In the genomic region with DNA sequence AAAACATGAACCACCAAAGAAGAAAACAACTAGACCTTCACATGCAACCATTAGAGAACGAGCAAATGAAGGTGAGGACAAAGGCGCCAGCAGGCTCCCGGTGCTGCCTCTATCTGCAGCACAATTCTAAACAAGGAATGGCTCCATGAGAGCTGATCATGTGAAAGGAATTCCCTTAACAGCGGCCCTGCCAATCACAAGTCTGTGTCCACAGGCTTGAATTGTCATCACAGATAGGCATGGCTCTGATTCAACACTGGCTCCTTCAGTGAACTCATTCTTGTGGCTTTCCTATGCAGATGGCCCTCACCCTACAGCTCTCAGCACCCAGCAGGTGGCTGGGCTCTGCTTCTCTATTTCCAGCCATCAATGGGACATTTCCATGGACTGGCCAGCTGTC, we compare ENCODE assay signal across 9 cellular contexts. TPM values are rescaled to one million over a fixed set of nuclear protein-coding genes. Genes with fewer than 3 reads are reported as not detected.
A peak's percentile ranks its signal among the peaks of the same experiment; 100 is the strongest.
DNase-seq lines count a peak whose midpoint lies in the region; ATAC-seq and TF ChIP-seq lines count a peak whose summit lies in the region.
"Had no signal": no experiment of that assay in that cellular context is flagged by ENCODE, and none has a peak within 500 bp of the region (broad histone marks: within the 10 kb centered on the region; RNA-seq: fewer than 3 reads in every experiment).

No MANE protein-coding gene starts in this region.

- no peaks in the 10 kb centered on the region for H3K27me3 ChIP-seq in HCT116 (ENCODE audit: insufficient read depth, low read length)
- no peaks in the 10 kb centered on the region for H3K27me3 ChIP-seq in gastrocnemius medialis

- H3K4me3 ChIP-seq in HCT116 (replicated peaks in 1 of 2; ENCODE audit: low read depth in 1 of 2, low read length in 2 of 2) (no peak overlapping the region), gastrocnemius medialis (no peak overlapping the region)

- no peak overlapping the region for H3K9ac ChIP-seq in HCT116 (ENCODE audit: low read length)

- TF ChIP-seq POLR2A in HCT116 (IDR thresholded peaks at IDR 0.05; ENCODE audit: borderline replicate concordance, extremely low read depth, insufficient read depth, insufficient read length): no peak
- no peak for TF ChIP-seq POLR2A in gastrocnemius medialis (IDR thresholded peaks at IDR 0.05)

- H3K36me3 ChIP-seq in HCT116 (ENCODE audit: control insufficient read depth in 1 of 2, insufficient read depth in 2 of 2, low read length in 2 of 2) (peaks cover 0 to under 1% of the 10 kb centered on the region in 2 experiments; a peak in 2 of 4 replicates), gastrocnemius medialis (no peaks in the 10 kb centered on the region)

- POLR2A ChIA-PET in HCT116 (lab: Charles Lee): no interaction called here

- no peaks in the 10 kb centered on the region for H3K79me2 ChIP-seq in HCT116 (ENCODE audit: insufficient read depth, low read length)

- BruUV-seq in HCT116 (replicated peaks; lab: Mats Ljungman, UMichigan): no TSS peak

- intact Hi-C loops in HCT116 (cut with micrococcal nuclease) (no loop called here), gastrocnemius medialis (cut with DNase I; ENCODE audit: low total_unique reads) (no loop called here)

- in situ Hi-C loops in gastrocnemius medialis (cut with MboI; ENCODE audit: low sequenced_read_pairs in 4 of 4): no loop called here

- H3K9me3 ChIP-seq in HCT116 (ENCODE audit: control insufficient read depth in 1 of 2, insufficient read depth in 1 of 2, low read depth in 1 of 2, low read length in 2 of 2) (no peaks in the 10 kb centered on the region), gastrocnemius medialis (no peaks in the 10 kb centered on the region)

- no peak for TF ChIP-seq CTCF in HCT116 (IDR thresholded peaks at IDR 0.05 in 2 of 3, conservative IDR thresholded peaks at IDR 0.05 in 1 of 3; ENCODE audit: borderline replicate concordance in 1 of 3, insufficient read depth in 1 of 3, low read depth in 2 of 3, low read length in 2 of 3)
- TF ChIP-seq CTCF in gastrocnemius medialis (IDR thresholded peaks at IDR 0.05 in 4 of 5, conservative IDR thresholded peaks at IDR 0.05 in 1 of 5): no peak

- no peaks in the 10 kb centered on the region for H3K36me3 Mint-ChIP-seq in activated naive CD4-positive, alpha-beta T cell treated with anti-CD3 and anti-CD28 coated beads, Interleukin-2, amount 50 U/mL, for 72 hours

- DNase-seq in HCT116 (ENCODE audit: low read depth, low spot score) (no peak), SHP77 (lab: John Stamatoyannopoulos, UW) (peak; percentile 73 to 77), foreskin melanocyte (peak; percentile 24), gastrocnemius medialis (no peak), DMS79 treated with DMSO at 0.1 percent for 48 hours (lab: John Stamatoyannopoulos, UW) (no peak), SKM-1 (lab: John Stamatoyannopoulos, UW; ENCODE audit: unreplicated experiment) (no peak), NCI-H774 (lab: John Stamatoyannopoulos, UW) (no peak)
- DNase-seq in activated naive CD4-positive, alpha-beta T cell treated with anti-CD3 and anti-CD28 coated beads, Interleukin-2, amount 50 U/mL, for 72 hours (ENCODE audit: low spot score in 2 of 2): no peak
- DNase-seq: activated CD4-positive, alpha-beta T cell treated with anti-CD3 and anti-CD28 coated beads for 4 hours had no signal

- RAD21 ChIA-PET in HCT116 (lab: Charles Lee; ENCODE audit: low non-redundant PET in 1 of 2, low total read pairs in 2 of 2, uncharacterized antibody in 2 of 2, unreplicated experiment in 2 of 2): no interaction called here

- H3K4me1 ChIP-seq in HCT116 (ENCODE audit: control insufficient read depth in 1 of 2, insufficient read depth in 2 of 2, low read length in 2 of 2): no peaks in the 10 kb centered on the region; a peak in 1 of 4 replicates
- peaks cover 12 to 23% of the 10 kb centered on the region in 2 donors for H3K4me1 ChIP-seq in gastrocnemius medialis

- no peaks in the 10 kb centered on the region for H3K9me2 ChIP-seq in HCT116 (ENCODE audit: insufficient read depth)

- CTCF ChIA-PET in HCT116 (lab: Charles Lee): no interaction called here

- H4K20me1 ChIP-seq in HCT116 (ENCODE audit: insufficient read depth): no peaks in the 10 kb centered on the region

- H3K27ac Mint-ChIP-seq in activated naive CD4-positive, alpha-beta T cell treated with anti-CD3 and anti-CD28 coated beads, Interleukin-2, amount 50 U/mL, for 72 hours: no peak overlapping the region

- H3K27ac ChIP-seq in HCT116 (ENCODE audit: low read depth, low read length): no peak overlapping the region
- peak overlapping the region in 1 of 4 donors; percentile 16 for H3K27ac ChIP-seq in gastrocnemius medialis

- no peak overlapping the region for H2AFZ ChIP-seq in HCT116 (ENCODE audit: low read depth, low read length, poor library complexity, severe bottlenecking)

- ATAC-seq in HCT116 (peak; percentile 55; the same call in 1 of the 2 replicates), gastrocnemius medialis (peak; percentile 27 to 38)
- no peak for ATAC-seq in activated naive CD4-positive, alpha-beta T cell treated with anti-CD3 and anti-CD28 coated beads, Interleukin-2, amount 50 U/mL, for 72 hours

- TF ChIP-seq RAD21 in HCT116 (IDR thresholded peaks at IDR 0.05; ENCODE audit: low read depth): no peak

- no peak overlapping the region for H3K4me2 ChIP-seq in HCT116 (ENCODE audit: low read length)

- H3K9me3 Mint-ChIP-seq in activated naive CD4-positive, alpha-beta T cell treated with anti-CD3 and anti-CD28 coated beads, Interleukin-2, amount 50 U/mL, for 72 hours: no peaks in the 10 kb centered on the region

TF ChIP-seq in HCT116, 20 proteins besides CTCF, POLR2A, EP300 and RAD21 (continues in another document):
- TF ChIP-seq REST (IDR thresholded peaks at IDR 0.05; ENCODE audit: low read depth) (no peak), TCF7L2 (IDR thresholded peaks at IDR 0.05; ENCODE audit: borderline replicate concordance, extremely low read depth, insufficient read depth, insufficient read length) (no peak), SRF (IDR thresholded peaks at IDR 0.05; ENCODE audit: low read depth) (no peak), POLR2AphosphoS5 (IDR thresholded peaks at IDR 0.05; ENCODE audit: low read depth, low read length) (no peak), ZBTB33 (IDR thresholded peaks at IDR 0.05; ENCODE audit: extremely low read depth, insufficient replicate concordance, low read length) (no peak), SP1 (IDR thresholded peaks at IDR 0.05; ENCODE audit: low read depth) (no peak), CBX3 (IDR thresholded peaks at IDR 0.05; ENCODE audit: low read depth) (no peak), FOSL1 (IDR thresholded peaks at IDR 0.05; ENCODE audit: low read depth) (no peak), MAX (IDR thresholded peaks at IDR 0.05) (no peak), EGR1 (IDR thresholded peaks at IDR 0.05; ENCODE audit: low read depth) (no peak), SIN3A (IDR thresholded peaks at IDR 0.05; ENCODE audit: low read depth) (no peak), EZH2 (IDR thresholded peaks at IDR 0.05) (no peak), ZFX (IDR thresholded peaks at IDR 0.05) (no peak)
- TF ChIP-seq, protein P1, sequence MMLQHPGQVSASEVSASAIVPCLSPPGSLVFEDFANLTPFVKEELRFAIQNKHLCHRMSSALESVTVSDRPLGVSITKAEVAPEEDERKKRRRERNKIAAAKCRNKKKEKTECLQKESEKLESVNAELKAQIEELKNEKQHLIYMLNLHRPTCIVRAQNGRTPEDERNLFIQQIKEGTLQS (IDR thresholded peaks at IDR 0.05): no peak

RNA-seq across cellular contexts. Expression of gene LAMB1, which starts 36.3 kb away (rescaled TPM):
- 32.0 TPM for total RNA-seq in HCT116 (2021; ENCODE audit: unreplicated experiment)
- 32.2 and 32.7 TPM in 2 replicates for polyA plus RNA-seq in HCT116 (2012)
- total RNA-seq in gastrocnemius medialis: 10 to 100 TPM; 14.5 to 56.6 (median 29.8) TPM
- total RNA-seq in activated naive CD4-positive, alpha-beta T cell treated with anti-CD3 and anti-CD28 coated beads, Interleukin-2, amount 50 U/mL, for 72 hours: under 1 TPM in 1 of 2 donors, not detected in 1; 0.27 TPM

Comparison
In these comparisons a context has a peak if more than half of its experiments do, and no peak if none do; other contexts are left out.
1. ATAC-seq: peak in HCT116 (single experiment) and gastrocnemius medialis (2 of 2); none in activated naive CD4-positive, alpha-beta T cell treated with anti-CD3 and anti-CD28 coated beads, Interleukin-2, amount 50 U/mL, for 72 hours (0 of 2).
2. DNase-seq: peak in SHP77 (2 of 2) and foreskin melanocyte (single experiment); none in HCT116 (single experiment), gastrocnemius medialis (0 of 2), DMS79 treated with DMSO at 0.1 percent for 48 hours (single experiment), SKM-1 (single experiment), activated naive CD4-positive, alpha-beta T cell treated with anti-CD3 and anti-CD28 coated beads, Interleukin-2, amount 50 U/mL, for 72 hours (0 of 2) and NCI-H774 (single experiment).
3. RNA of gene LAMB1, which starts 36.3 kb away (total RNA-seq): 14.5 to 56.6 TPM in gastrocnemius medialis and 32.0 TPM in HCT116 (single experiment); 0.27 TPM in activated naive CD4-positive, alpha-beta T cell treated with anti-CD3 and anti-CD28 coated beads, Interleukin-2, amount 50 U/mL, for 72 hours; every median in the first group is over 10 times any median in the second.